Comparison of ENCODE assay signal across 8 cellular contexts in genomic region chr10:12264204-12264908, GRCh38.
DNase-seq lines count a peak whose midpoint lies in the region; ATAC-seq and TF ChIP-seq lines count a peak whose summit lies in the region.

No MANE protein-coding gene starts in this region.

- no peaks in the 10 kb centered on the region for H3K36me3 Mint-ChIP-seq in natural killer cell treated with Interleukin-12 subunit alpha and Interleukin-12 subunit beta and Interleukin-15 and Interleukin-18, amount 100 ng/mL, for 72 hours

- H3K4me1 Mint-ChIP-seq in natural killer cell treated with Interleukin-12 subunit alpha and Interleukin-12 subunit beta and Interleukin-15 and Interleukin-18, amount 100 ng/mL, for 72 hours (ENCODE audit: low read depth in 2 of 2): peaks cover 32 to 33% of the 10 kb centered on the region in 2 donors

- H3K79me2 ChIP-seq in OCI-LY7 (ENCODE audit: insufficient read depth, low read depth, low read length) (no peaks in the 10 kb centered on the region), fibroblast of lung (ENCODE audit: control insufficient read depth, insufficient read depth, low read length) (no peaks in the 10 kb centered on the region)

- POLR2A ChIA-PET in OCI-LY7 (lab: Charles Lee): interaction anchor here (0.5 to 1.5 kb wide), 6 partner anchors 13 to 443 kb away, joined by 3 to 6 read pairs (median 4); no protein-coding TSS in a partner anchor

- H3K27me3 ChIP-seq in HUES6 (ENCODE audit: control insufficient read depth, insufficient read depth, low read length) (no peaks in the 10 kb centered on the region), fibroblast of lung (ENCODE audit: control insufficient read depth, insufficient read depth, low read length) (no peaks in the 10 kb centered on the region)

- H3K9ac ChIP-seq in HUES6 (ENCODE audit: low read length): peak overlapping the region; percentile 21
- H3K9ac ChIP-seq in fibroblast of lung (ENCODE audit: insufficient read depth, low read length): peak overlapping the region; percentile 50

- H3K36me3 ChIP-seq in HUES6 (ENCODE audit: control insufficient read depth, insufficient read depth, low read length): no peaks in the 10 kb centered on the region
- no peaks in the 10 kb centered on the region; the same call in 1 of the 2 replicates for H3K36me3 ChIP-seq in OCI-LY7 (ENCODE audit: insufficient read depth, low read length)
- H3K36me3 ChIP-seq in fibroblast of lung (ENCODE audit: control insufficient read depth, insufficient read depth, low read length): no peaks in the 10 kb centered on the region

- CTCF ChIA-PET in OCI-LY7 (lab: Charles Lee; ENCODE audit: unreplicated experiment): interaction anchor here (0.6 to 1.3 kb wide), 7 partner anchors 12 to 446 kb away, joined by 3 to 16 read pairs (median 3); no protein-coding TSS in a partner anchor

- peaks cover 6% of the 10 kb centered on the region for H3K9me3 ChIP-seq in HUES6 (ENCODE audit: control insufficient read depth, insufficient read depth, low read depth, low read length)
- H3K9me3 ChIP-seq in OCI-LY7 (ENCODE audit: low read length): no peaks in the 10 kb centered on the region
- no peaks in the 10 kb centered on the region for H3K9me3 ChIP-seq in fibroblast of lung (ENCODE audit: control insufficient read depth, insufficient read depth, low read depth, low read length)

- peak; percentile 9 for DNase-seq in DMS153 treated with DMSO at 0.1 percent for 48 hours (lab: John Stamatoyannopoulos, UW; ENCODE audit: unreplicated experiment)
- peak; percentile 97 for DNase-seq in OCI-LY7 (ENCODE audit: low spot score)
- peak; percentile 47 for DNase-seq in activated T-helper 1 cell treated with Interleukin-2 at 50 U/mL for 16 hours (ENCODE audit: low read depth)
- DNase-seq in fibroblast of lung (ENCODE audit: low read depth in 2 of 2): peak; percentile 70 to 73
- DNase-seq in natural killer cell treated with Interleukin-12 subunit alpha and Interleukin-12 subunit beta and Interleukin-15 and Interleukin-18, amount 100 ng/mL, for 72 hours (ENCODE audit: low spot score): peak; percentile 90
- DNase-seq in stimulated activated naive CD4-positive, alpha-beta T cell treated with Interleukin-2 at 50 U/mL for 16 hours (lab: John Stamatoyannopoulos, UW): peak; percentile 65

- peak overlapping the region; percentile 76 to 88 for H3K27ac Mint-ChIP-seq in natural killer cell treated with Interleukin-12 subunit alpha and Interleukin-12 subunit beta and Interleukin-15 and Interleukin-18, amount 100 ng/mL, for 72 hours

- peak overlapping the region; percentile 44 for H3K4me3 ChIP-seq in HUES6 (ENCODE audit: low read depth, low read length)
- peak overlapping the region; percentile 37 for H3K4me3 ChIP-seq in OCI-LY7 (ENCODE audit: low read depth, low read length, poor library complexity, severe bottlenecking)
- H3K4me3 ChIP-seq in fibroblast of lung (replicated peaks in 1 of 4; ENCODE audit: control extremely low read depth in 1 of 4, insufficient read depth in 1 of 4, low read depth in 3 of 4, low read length in 4 of 4): peak overlapping the region; percentile 42 to 59 (median 54)

- TF ChIP-seq CTCF in OCI-LY7 (conservative IDR thresholded peaks at IDR 0.05; ENCODE audit: low read length): peak; percentile 89
- TF ChIP-seq CTCF in fibroblast of lung (conservative IDR thresholded peaks at IDR 0.05 in 1 of 2, IDR thresholded peaks at IDR 0.05 in 1 of 2; ENCODE audit: low read depth in 1 of 2, low read length in 2 of 2): peak; percentile 76 to 81

- peak overlapping the region; percentile 75 for H3K4me3 Mint-ChIP-seq in natural killer cell treated with Interleukin-12 subunit alpha and Interleukin-12 subunit beta and Interleukin-15 and Interleukin-18, amount 100 ng/mL, for 72 hours

- peaks cover 9 to 11% of the 10 kb centered on the region in 2 donors for H3K27me3 Mint-ChIP-seq in natural killer cell treated with Interleukin-12 subunit alpha and Interleukin-12 subunit beta and Interleukin-15 and Interleukin-18, amount 100 ng/mL, for 72 hours

- H4K20me1 ChIP-seq in OCI-LY7 (ENCODE audit: insufficient read depth, low read length) (no peaks in the 10 kb centered on the region), fibroblast of lung (ENCODE audit: control insufficient read depth, extremely low read depth, insufficient read depth, low read length) (no peaks in the 10 kb centered on the region)

- ATAC-seq in GM21526 (IDR thresholded peaks at IDR 0.05; ENCODE audit: low FRiP score, unreplicated experiment): peak; percentile 89
- ATAC-seq in natural killer cell treated with Interleukin-12 subunit alpha and Interleukin-12 subunit beta and Interleukin-15 and Interleukin-18, amount 100 ng/mL, for 72 hours: peak; percentile 88 to 93

- BruUV-seq in OCI-LY7 (replicated peaks; lab: Mats Ljungman, UMichigan): no TSS peak

- intact Hi-C loops in OCI-LY7 (cut with micrococcal nuclease; ENCODE audit: unreplicated experiment): loop anchor here (1.0 to 10.0 kb wide), 7 partner anchors 76 to 640 kb away; partner anchors contain the start of gene CAMK1D

- H2AFZ ChIP-seq in OCI-LY7 (ENCODE audit: low read length) (peak overlapping the region; percentile 12; the same call in 1 of the 2 replicates), fibroblast of lung (ENCODE audit: low read length) (peak overlapping the region; percentile 92)

- no peaks in the 10 kb centered on the region for H3K9me2 ChIP-seq in OCI-LY7 (ENCODE audit: insufficient read depth, low read length)

- no peaks in the 10 kb centered on the region for H3K9me3 Mint-ChIP-seq in natural killer cell treated with Interleukin-12 subunit alpha and Interleukin-12 subunit beta and Interleukin-15 and Interleukin-18, amount 100 ng/mL, for 72 hours

- H3K27ac ChIP-seq in HUES6 (ENCODE audit: low read depth, low read length) (0 out of 2 replicates have a peak overlapping the region, but pooled peaks have one; percentile 10), OCI-LY7 (ENCODE audit: low read depth, low read length, poor library complexity, severe bottlenecking) (peak overlapping the region; percentile 78), fibroblast of lung (ENCODE audit: insufficient read depth, low read length) (no peak overlapping the region)

- H3K4me1 ChIP-seq in HUES6 (ENCODE audit: control insufficient read depth, insufficient read depth, low read length): peaks cover 9% of the 10 kb centered on the region
- peaks cover 25% of the 10 kb centered on the region for H3K4me1 ChIP-seq in OCI-LY7 (ENCODE audit: insufficient read depth, low read length, poor library complexity, severe bottlenecking)
- H3K4me1 ChIP-seq in fibroblast of lung (ENCODE audit: control insufficient read depth, extremely low read depth, insufficient read depth, low read length): peaks cover 3% of the 10 kb centered on the region

- H3K4me2 ChIP-seq in OCI-LY7 (ENCODE audit: low read length) (peak overlapping the region; percentile 56), fibroblast of lung (ENCODE audit: extremely low read depth, insufficient read depth, low read length) (peak overlapping the region; percentile 95)

Comparison
In these comparisons a context has a peak if more than half of its experiments do, and no peak if none do; other contexts are left out.
1. DNase-seq: peak in every context shown above with its lines; median percentile 97 in OCI-LY7; 90 in natural killer cell treated with Interleukin-12 subunit alpha and Interleukin-12 subunit beta and Interleukin-15 and Interleukin-18, amount 100 ng/mL, for 72 hours; 72 in fibroblast of lung; 65 in stimulated activated naive CD4-positive, alpha-beta T cell treated with Interleukin-2 at 50 U/mL for 16 hours; 47 in activated T-helper 1 cell treated with Interleukin-2 at 50 U/mL for 16 hours; 9 in DMS153 treated with DMSO at 0.1 percent for 48 hours.